Comparison of ENCODE assay signal across 8 cellular contexts in genomic region chr9:94374176-94375056, GRCh38. TPM values are rescaled to one million over a fixed set of nuclear protein-coding genes. Genes with fewer than 3 reads are reported as not detected.
DNase-seq lines count a peak whose midpoint lies in the region; ATAC-seq and TF ChIP-seq lines count a peak whose summit lies in the region.
"Not testable (repeated sequence)": the region's sequence is repeated elsewhere in the genome, so short reads cannot be mapped to it uniquely, and the experiment has no call there.

No MANE protein-coding gene starts in this region.

- DNase-seq in A172 (ENCODE audit: low spot score), result peak; percentile 88
- DNase-seq in NCI-H2081 (lab: John Stamatoyannopoulos, UW), result peak; percentile 90 to 94
- DNase-seq in T1000 (lab: John Stamatoyannopoulos, UW), result peak; percentile 78
- peak; percentile 90 for DNase-seq in astrocyte of the spinal cord (ENCODE audit: low read depth, low spot score)
- peak; percentile 76 to 86 for DNase-seq in hippocampal formation (lab: John Stamatoyannopoulos, UW)
- peak; percentile 51 for DNase-seq in retinal pigment epithelial cell (ENCODE audit: low read depth)

- H3K4me3 ChIP-seq in astrocyte of the spinal cord (ENCODE audit: low read depth, low read length) (peak overlapping the region; percentile 45), retinal pigment epithelial cell (ENCODE audit: low read length) (peak overlapping the region; percentile 59)

- in situ Hi-C loops in astrocyte of the spinal cord (cut with HindIII; ENCODE audit: low sequenced_read_pairs), result not testable (repeated sequence)

- ATAC-seq in GM18520 (IDR thresholded peaks at IDR 0.05; ENCODE audit: unreplicated experiment), result peak; percentile 88
- peak; percentile 91 for ATAC-seq in HG03045 (IDR thresholded peaks at IDR 0.05; ENCODE audit: unreplicated experiment)

- not testable (repeated sequence) for TF ChIP-seq CTCF in astrocyte of the spinal cord (IDR thresholded peaks at IDR 0.05; ENCODE audit: low read depth, low read length); retinal pigment epithelial cell (conservative IDR thresholded peaks at IDR 0.05; ENCODE audit: low read depth, low read length)

RNA-seq across cellular contexts. Expression of gene NUTM2F, which starts 46.0 kb away (rescaled TPM):
- not detected in 2 replicates for total RNA-seq in A172 (2014; rRNA removed; shearing (Covaris generic))

Comparison
In these comparisons a context has a peak if more than half of its experiments do, and no peak if none do; other contexts are left out.
1. Peak in every context shown above with its lines: DNase-seq, ATAC-seq and H3K4me3 ChIP-seq.